ENCODE assay signal across 18 cellular contexts in genomic region chrX:16832301-16832700, GRCh38. TPM values are rescaled to one million over a fixed set of nuclear protein-coding genes. Genes with fewer than 3 reads are reported as not detected.
DNase-seq lines count a peak whose midpoint lies in the region; TF ChIP-seq lines count a peak whose summit lies in the region.
"Had no signal": no experiment of that assay in that cellular context is flagged by ENCODE, and none has a peak within 500 bp of the region (broad histone marks: within the 10 kb centered on the region; RNA-seq: fewer than 3 reads in every experiment).

No MANE protein-coding gene starts in this region.

- no peaks in the 10 kb centered on the region for H3K27me3 ChIP-seq in cardiac muscle cell
- H3K27me3 ChIP-seq in right atrium auricular region: no peaks in the 10 kb centered on the region
- no peaks in the 10 kb centered on the region for H3K27me3 ChIP-seq in mesendoderm (ENCODE audit: insufficient read depth, low read length, poor library complexity)
- no peaks in the 10 kb centered on the region for H3K27me3 ChIP-seq in testis
- no peaks in the 10 kb centered on the region for H3K27me3 ChIP-seq in trophoblast cell (ENCODE audit: insufficient read depth, low read length)
- no peaks in the 10 kb centered on the region for H3K27me3 ChIP-seq in Peyer's patch
- H3K27me3 ChIP-seq: suprapubic skin had no signal

- no peak overlapping the region for H3K4ac ChIP-seq in mesendoderm (ENCODE audit: low read depth, low read length)
- no peak overlapping the region for H3K4ac ChIP-seq in trophoblast cell (ENCODE audit: low read depth, low read length)

- no peak overlapping the region for H2AK5ac ChIP-seq in mesendoderm (ENCODE audit: low read length)
- H2AK5ac ChIP-seq in trophoblast cell (ENCODE audit: low read length): no peak overlapping the region

- intact Hi-C loops in testis (cut with DNase I; ENCODE audit: low total_unique reads): no loop called here

- H3K18ac ChIP-seq in mesendoderm (ENCODE audit: low read length) (no peak overlapping the region), trophoblast cell (ENCODE audit: low read length) (no peak overlapping the region)

- DNase-seq in cardiac muscle cell (ENCODE audit: low read depth in 1 of 2, low spot score in 1 of 2): peak in 1 of 2 donors; percentile 39
- no peak for DNase-seq in right atrium auricular region (ENCODE audit: low spot score)
- DNase-seq in amniotic epithelial cell (ENCODE audit: low read depth): peak; percentile 21
- peak; percentile 10 for DNase-seq in mesendoderm
- peak; percentile 55 for DNase-seq in testis
- no peak for DNase-seq in trophoblast cell
- no peak for DNase-seq in Peyer's patch
- no peak for DNase-seq in activated CD4-positive, alpha-beta T cell treated with anti-CD3 and anti-CD28 coated beads for 4 hours
- DNase-seq: activated CD4-positive, alpha-beta T cell treated with anti-CD3 and anti-CD28 coated beads, Interleukin-2, amount 50 U/mL, for 48 hours; activated naive CD8-positive, alpha-beta T cell treated with anti-CD3 and anti-CD28 coated beads for 36 hours; CD4-positive, alpha-beta memory T cell; left cardiac atrium; natural killer cell; NCI-H146; NCI-H69; T-helper 2 cell had no signal

- H3K9ac ChIP-seq in mesendoderm (ENCODE audit: low read length): no peak overlapping the region
- no peak overlapping the region for H3K9ac ChIP-seq in trophoblast cell (ENCODE audit: low read length)
- H3K9ac ChIP-seq: KMS-11 had no signal

- no peaks in the 10 kb centered on the region for H3K9me3 ChIP-seq in cardiac muscle cell (ENCODE audit: low read depth)
- no peaks in the 10 kb centered on the region for H3K9me3 ChIP-seq in right atrium auricular region
- no peaks in the 10 kb centered on the region for H3K9me3 ChIP-seq in testis
- no peaks in the 10 kb centered on the region for H3K9me3 ChIP-seq in trophoblast cell (ENCODE audit: insufficient read depth, low read depth, low read length)
- no peaks in the 10 kb centered on the region for H3K9me3 ChIP-seq in Peyer's patch
- H3K9me3 ChIP-seq: suprapubic skin had no signal

- H3K4me2 ChIP-seq in mesendoderm (ENCODE audit: low read length) (no peak overlapping the region), trophoblast cell (ENCODE audit: low read length) (no peak overlapping the region)
- H3K4me2 ChIP-seq: KMS-11 had no signal

- no peak overlapping the region for H2AFZ ChIP-seq in trophoblast cell (ENCODE audit: insufficient read depth, low read length, poor library complexity)

- H3K79me1 ChIP-seq in mesendoderm (ENCODE audit: low read length) (no peaks in the 10 kb centered on the region), trophoblast cell (ENCODE audit: low read length) (no peaks in the 10 kb centered on the region)

- H4K5ac ChIP-seq in mesendoderm (ENCODE audit: low read length): no peak overlapping the region

- H4K91ac ChIP-seq in trophoblast cell (ENCODE audit: low read depth, low read length): no peak overlapping the region

- H3K27ac ChIP-seq in cardiac muscle cell (peak overlapping the region; percentile 59), right atrium auricular region (no peak overlapping the region), mesendoderm (ENCODE audit: low read depth, low read length) (no peak overlapping the region), testis (no peak overlapping the region), trophoblast cell (ENCODE audit: low read depth, low read length) (no peak overlapping the region), Peyer's patch (no peak overlapping the region)
- H3K27ac ChIP-seq: KMS-11, suprapubic skin had no signal

- no peak overlapping the region for H2BK15ac ChIP-seq in mesendoderm (replicated peaks; ENCODE audit: low read depth)

- H3K36me3 ChIP-seq in cardiac muscle cell: peaks cover 16% of the 10 kb centered on the region
- peaks cover 31% of the 10 kb centered on the region for H3K36me3 ChIP-seq in right atrium auricular region
- no peaks in the 10 kb centered on the region for H3K36me3 ChIP-seq in mesendoderm (ENCODE audit: control insufficient read depth, insufficient read depth, low read length)
- no peaks in the 10 kb centered on the region for H3K36me3 ChIP-seq in testis (ENCODE audit: low read depth, missing control alignments)
- peaks cover 6 to 8% of the 10 kb centered on the region in 2 experiments for H3K36me3 ChIP-seq in trophoblast cell (ENCODE audit: control insufficient read depth in 1 of 2, insufficient read depth in 2 of 2, low read length in 2 of 2)
- H3K36me3 ChIP-seq in Peyer's patch: no peaks in the 10 kb centered on the region

- no peaks in the 10 kb centered on the region for H3K79me2 ChIP-seq in mesendoderm (ENCODE audit: control insufficient read depth, insufficient read depth, low read length)
- H3K79me2 ChIP-seq in trophoblast cell (ENCODE audit: control insufficient read depth, insufficient read depth, low read length, poor library complexity): no peaks in the 10 kb centered on the region

- H3K14ac ChIP-seq in trophoblast cell (ENCODE audit: low read length): no peak overlapping the region

- H4K12ac ChIP-seq in trophoblast cell (ENCODE audit: low read depth, low read length): no peak overlapping the region

- H3K56ac ChIP-seq in mesendoderm (ENCODE audit: low read length): no peak overlapping the region

- H4K8ac ChIP-seq in mesendoderm (ENCODE audit: low read depth, low read length) (no peak overlapping the region), trophoblast cell (ENCODE audit: low read depth, low read length) (no peak overlapping the region)

- no peak for TF ChIP-seq CTCF in cardiac muscle cell (IDR thresholded peaks at IDR 0.05; ENCODE audit: low read depth, low read length)
- TF ChIP-seq CTCF in right atrium auricular region (IDR thresholded peaks at IDR 0.05): no peak
- TF ChIP-seq CTCF in testis (IDR thresholded peaks at IDR 0.05): no peak
- no peak for TF ChIP-seq CTCF in Peyer's patch (IDR thresholded peaks at IDR 0.05)

- H3K4me1 ChIP-seq in cardiac muscle cell (ENCODE audit: low read depth) (peaks cover 6% of the 10 kb centered on the region), right atrium auricular region (peaks cover 0 to 6% of the 10 kb centered on the region in 2 donors), mesendoderm (ENCODE audit: control insufficient read depth, low read depth, low read length) (no peaks in the 10 kb centered on the region), testis (peaks cover 6% of the 10 kb centered on the region), trophoblast cell (ENCODE audit: control insufficient read depth in 1 of 2, insufficient read depth in 2 of 2, low read length in 2 of 2) (peaks cover 3 to 7% of the 10 kb centered on the region in 2 experiments), Peyer's patch (no peaks in the 10 kb centered on the region)

- WGBS in mesendoderm (ENCODE audit: extremely low coverage, insufficient coverage, low lambda C conversion rate): no CpG with 5 or more reads among the region's 5 CpGs
- WGBS in testis, 2 donors: 38 to 42% methylated on average over 5 of the region's 5 CpGs
- no CpG with 5 or more reads among the region's 5 CpGs for WGBS in trophoblast cell (ENCODE audit: extremely low coverage, insufficient coverage, insufficient read length)

- no peak overlapping the region for H2BK120ac ChIP-seq in mesendoderm (ENCODE audit: low read depth, low read length)
- no peak overlapping the region for H2BK120ac ChIP-seq in trophoblast cell (ENCODE audit: insufficient read depth, low read length, poor library complexity)

- H2BK5ac ChIP-seq in mesendoderm (ENCODE audit: low read length) (no peak overlapping the region), trophoblast cell (ENCODE audit: low read depth, low read length, poor library complexity) (no peak overlapping the region)

- no peak overlapping the region for H2BK12ac ChIP-seq in trophoblast cell (ENCODE audit: low read length)

- no peak for TF ChIP-seq POLR2A in testis (IDR thresholded peaks at IDR 0.05)
- TF ChIP-seq POLR2A in Peyer's patch (IDR thresholded peaks at IDR 0.05): no peak

- H3K4me3 ChIP-seq in cardiac muscle cell (no peak overlapping the region), right atrium auricular region (no peak overlapping the region), mesendoderm (ENCODE audit: low read length) (no peak overlapping the region), testis (no peak overlapping the region), trophoblast cell (ENCODE audit: low read depth, low read length) (no peak overlapping the region), Peyer's patch (no peak overlapping the region)
- H3K4me3 ChIP-seq: suprapubic skin had no signal

- H3K23ac ChIP-seq in mesendoderm (ENCODE audit: low read length): no peak overlapping the region
- no peak overlapping the region for H3K23ac ChIP-seq in trophoblast cell (ENCODE audit: low read length)

RNA-seq across cellular contexts. Expression of gene RBBP7, which starts 37.9 kb away (rescaled TPM):
- total RNA-seq in cardiac muscle cell (176 and 231 TPM in 2 replicates), right atrium auricular region (10 to 100 TPM; 70.7 to 72.2 TPM), testis (100 to 1,000 TPM; 311 to 375 TPM), Peyer's patch (100 to 1,000 TPM in 1 of 4 donors, 10 to 100 TPM in 3; 40.7 to 117 (median 47.8) TPM)
- polyA plus RNA-seq in cardiac muscle cell (448 and 459 TPM in 2 replicates), testis (ENCODE audit: insufficient read depth, low read depth, low replicate concordance) (206 TPM)
- 54.4 TPM for polyA plus RNA-seq in mesendoderm (2013, experiment 1 of 2)
- polyA plus RNA-seq in mesendoderm (2013, experiment 2 of 2): 56.3 TPM
- 199 and 211 TPM in 2 replicates for polyA plus RNA-seq in trophoblast cell (2013)

RNA-seq across cellular contexts. Expression of gene TXLNG, which starts 46.0 kb away (rescaled TPM):
- total RNA-seq in cardiac muscle cell: 10.0 and 16.8 TPM in 2 replicates
- 12.4 and 16.0 TPM in 2 replicates for polyA plus RNA-seq in cardiac muscle cell
- 10 to 100 TPM in 1 of 2 donors, 1 to 10 TPM in 1; 6.2 to 10.1 TPM for total RNA-seq in right atrium auricular region
- polyA plus RNA-seq in mesendoderm (2013, experiment 1 of 2): 38.5 TPM
- 38.7 TPM for polyA plus RNA-seq in mesendoderm (2013, experiment 2 of 2)
- 10 to 100 TPM; 13.7 to 14.0 TPM for total RNA-seq in testis
- polyA plus RNA-seq in testis (ENCODE audit: insufficient read depth, low read depth, low replicate concordance): 9.2 TPM
- polyA plus RNA-seq in trophoblast cell (2013): 14.4 and 14.6 TPM in 2 replicates
- total RNA-seq in Peyer's patch: 10 to 100 TPM in 3 of 4 donors, 1 to 10 TPM in 1; 8.9 to 20.6 (median 14.7) TPM

Comparison
In these comparisons a context has a peak if more than half of its experiments do, and no peak if none do; other contexts are left out.
1. DNase-seq: peak in amniotic epithelial cell (single experiment), mesendoderm (single experiment) and testis (single experiment); none in right atrium auricular region (single experiment), trophoblast cell (0 of 2), Peyer's patch (0 of 3) and activated CD4-positive, alpha-beta T cell treated with anti-CD3 and anti-CD28 coated beads for 4 hours (0 of 2).